32 cellular contexts compared by ENCODE assay signal in genomic region chr12:46692606-46693005, GRCh38.
"Had no signal": no experiment of that assay in that cellular context is flagged by ENCODE, and none has a peak within 500 bp of the region (broad histone marks: within the 10 kb centered on the region; RNA-seq: fewer than 3 reads in every experiment).

No MANE protein-coding gene starts in this region.

- H3K9me3 ChIP-seq: Peyer's patch had no signal

- H3K4me2 ChIP-seq: KMS-11 had no signal

- H3K27me3 ChIP-seq: brain microvascular endothelial cell, Peyer's patch had no signal

- H3K9ac ChIP-seq: KMS-11 had no signal

- H3K27me3 Mint-ChIP-seq: activated CD4-positive, alpha-beta memory T cell treated with anti-CD3 and anti-CD28 coated beads, Interleukin-2, amount 10 ng/mL, durations not matched to agents 7 days and 5 days; activated CD8-positive, alpha-beta memory T cell treated with anti-CD3 and anti-CD28 coated beads, Interleukin-2, amount 10 ng/mL, durations not matched to agents 7 days and 5 days; activated naive CD8-positive, alpha-beta T cell treated with anti-CD3 and anti-CD28 coated beads for 36 hours; activated T-helper 17 cell treated with anti-CD3 and anti-CD28 coated beads, Interleukin-2, amount 50 U/mL, for 72 hours had no signal

- H3K36me3 ChIP-seq: brain microvascular endothelial cell, Peyer's patch, WERI-Rb-1 had no signal

- DNase-seq: activated CD4-positive, alpha-beta memory T cell treated with anti-CD3 and anti-CD28 coated beads, Interleukin-2, amount 10 ng/mL, durations not matched to agents 7 days and 5 days; activated CD4-positive, alpha-beta T cell treated with anti-CD3 and anti-CD28 coated beads for 1 hour; activated CD4-positive, alpha-beta T cell treated with anti-CD3 and anti-CD28 coated beads for 48 hours; activated CD4-positive, CD25-positive, alpha-beta regulatory T cell; activated CD8-positive, alpha-beta memory T cell treated with anti-CD3 and anti-CD28 coated beads for 24 hours; activated CD8-positive, alpha-beta memory T cell treated with anti-CD3 and anti-CD28 coated beads, Interleukin-2, amount 10 ng/mL, durations not matched to agents 7 days and 5 days; activated effector memory CD4-positive, alpha-beta T cell treated with anti-CD3 and anti-CD28 coated beads, Interleukin-2, amount 50 U/mL, for 16 hours; activated naive CD4-positive, alpha-beta T cell; activated naive CD4-positive, alpha-beta T cell treated with anti-CD3 and anti-CD28 coated beads, Interleukin-2, amount 50 U/mL, for 16 hours; activated naive CD8-positive, alpha-beta T cell treated with anti-CD3 and anti-CD28 coated beads for 36 hours; activated T-cell treated with anti-CD3 and anti-CD28 coated beads, Interleukin-2, amount 50 U/mL, for 1 hour; activated T-cell treated with anti-CD3 and anti-CD28 coated beads, Interleukin-2, amount 50 U/mL, for 72 hours; amniotic stem cell; aorta; brain microvascular endothelial cell; central memory CD4-positive, alpha-beta T cell; NCI-H1092 treated with DMSO at 0.1 percent for 48 hours; NCI-H1417; NCI-H146; NCI-H187 treated with DMSO at 0.1 percent for 48 hours; NCI-H2081; NCI-H345; NCI-H524 treated with DMSO at 0.1 percent for 48 hours; PC-3; Peyer's patch; RPMI8226; SHP77 treated with DMSO at 0.1 percent for 48 hours; SW 1271; T1000; WERI-Rb-1 had no signal

- ATAC-seq: activated CD8-positive, alpha-beta memory T cell treated with anti-CD3 and anti-CD28 coated beads, Interleukin-2, amount 10 ng/mL, durations not matched to agents 7 days and 5 days; activated T-cell treated with anti-CD3 and anti-CD28 coated beads, Interleukin-2, amount 50 U/mL, for 72 hours; activated T-helper 17 cell treated with anti-CD3 and anti-CD28 coated beads, Interleukin-2, amount 50 U/mL, for 72 hours; PC-3 had no signal

- H3K27ac Mint-ChIP-seq: activated CD4-positive, alpha-beta memory T cell treated with anti-CD3 and anti-CD28 coated beads, Interleukin-2, amount 10 ng/mL, durations not matched to agents 7 days and 5 days; activated CD8-positive, alpha-beta memory T cell treated with anti-CD3 and anti-CD28 coated beads, Interleukin-2, amount 10 ng/mL, durations not matched to agents 7 days and 5 days; activated naive CD8-positive, alpha-beta T cell treated with anti-CD3 and anti-CD28 coated beads for 36 hours; activated T-cell treated with anti-CD3 and anti-CD28 coated beads, Interleukin-2, amount 50 U/mL, for 72 hours; activated T-helper 17 cell treated with anti-CD3 and anti-CD28 coated beads, Interleukin-2, amount 50 U/mL, for 72 hours had no signal

- H3K4me1 Mint-ChIP-seq: activated CD4-positive, alpha-beta memory T cell treated with anti-CD3 and anti-CD28 coated beads, Interleukin-2, amount 10 ng/mL, durations not matched to agents 7 days and 5 days; activated CD8-positive, alpha-beta memory T cell treated with anti-CD3 and anti-CD28 coated beads, Interleukin-2, amount 10 ng/mL, durations not matched to agents 7 days and 5 days; activated naive CD8-positive, alpha-beta T cell treated with anti-CD3 and anti-CD28 coated beads for 36 hours; activated T-helper 17 cell treated with anti-CD3 and anti-CD28 coated beads, Interleukin-2, amount 50 U/mL, for 72 hours had no signal

- H3K4me3 ChIP-seq: Peyer's patch had no signal

- H3K9me3 Mint-ChIP-seq: activated CD4-positive, alpha-beta memory T cell treated with anti-CD3 and anti-CD28 coated beads, Interleukin-2, amount 10 ng/mL, durations not matched to agents 7 days and 5 days had no signal

- H3K4me3 Mint-ChIP-seq: activated CD4-positive, alpha-beta memory T cell treated with anti-CD3 and anti-CD28 coated beads, Interleukin-2, amount 10 ng/mL, durations not matched to agents 7 days and 5 days; activated CD8-positive, alpha-beta memory T cell treated with anti-CD3 and anti-CD28 coated beads, Interleukin-2, amount 10 ng/mL, durations not matched to agents 7 days and 5 days; activated naive CD8-positive, alpha-beta T cell treated with anti-CD3 and anti-CD28 coated beads for 36 hours; activated T-cell treated with anti-CD3 and anti-CD28 coated beads, Interleukin-2, amount 50 U/mL, for 72 hours; activated T-helper 17 cell treated with anti-CD3 and anti-CD28 coated beads, Interleukin-2, amount 50 U/mL, for 72 hours had no signal

- H3K4me1 ChIP-seq: Peyer's patch had no signal

- H3K27ac ChIP-seq: brain microvascular endothelial cell, KMS-11, Peyer's patch, WERI-Rb-1 had no signal
